In the genomic region with DNA sequence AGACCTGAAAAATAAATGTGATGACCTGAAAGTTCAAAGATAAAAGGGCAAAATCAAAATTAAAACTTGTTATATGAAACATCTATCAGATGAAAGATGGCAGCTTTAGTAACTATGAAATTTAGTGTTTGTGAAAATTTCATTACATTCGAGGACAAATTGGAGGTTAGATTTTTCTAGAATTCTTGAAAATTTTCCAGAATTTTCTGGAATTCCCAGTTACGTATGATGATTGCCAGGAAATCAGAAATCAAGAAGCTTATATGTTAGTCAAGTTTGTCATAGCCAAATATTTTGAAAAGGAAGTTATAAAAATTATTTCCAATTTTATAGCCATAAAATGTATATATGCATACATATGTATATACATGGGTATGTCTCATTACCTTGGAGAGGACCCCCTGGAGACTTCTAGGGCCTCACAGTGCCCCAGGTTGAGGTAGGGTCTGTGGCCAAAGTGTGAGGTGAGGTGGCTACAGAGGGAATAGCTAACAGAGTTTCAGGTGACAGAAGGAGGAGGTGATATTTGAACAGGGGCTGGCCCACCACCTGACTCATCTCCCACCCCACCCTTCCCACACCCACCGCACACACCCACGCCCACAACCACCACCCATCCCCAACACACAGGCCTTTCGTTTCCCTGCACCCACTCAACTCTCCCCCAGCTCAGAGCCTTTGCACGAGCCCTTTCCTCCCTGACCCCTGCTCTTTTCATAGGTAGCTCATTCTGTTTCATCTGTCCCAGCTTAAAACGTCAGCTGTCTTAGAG, we compare ENCODE assay signal across 1 cellular context.
TF ChIP-seq lines count a peak whose summit lies in the region.

No MANE protein-coding gene starts in this region.

TF ChIP-seq in GM23338, 12 proteins besides CTCF, POLR2A, EP300 and RAD21:
- no peak for TF ChIP-seq JUNB (IDR thresholded peaks at IDR 0.05; ENCODE audit: unreplicated experiment)
- TF ChIP-seq STAT1 (IDR thresholded peaks at IDR 0.05; ENCODE audit: unreplicated experiment) = no peak
- no peak for TF ChIP-seq ZNF114 (CRISPR knock-in tag; IDR thresholded peaks at IDR 0.05)
- TF ChIP-seq, protein P1, sequence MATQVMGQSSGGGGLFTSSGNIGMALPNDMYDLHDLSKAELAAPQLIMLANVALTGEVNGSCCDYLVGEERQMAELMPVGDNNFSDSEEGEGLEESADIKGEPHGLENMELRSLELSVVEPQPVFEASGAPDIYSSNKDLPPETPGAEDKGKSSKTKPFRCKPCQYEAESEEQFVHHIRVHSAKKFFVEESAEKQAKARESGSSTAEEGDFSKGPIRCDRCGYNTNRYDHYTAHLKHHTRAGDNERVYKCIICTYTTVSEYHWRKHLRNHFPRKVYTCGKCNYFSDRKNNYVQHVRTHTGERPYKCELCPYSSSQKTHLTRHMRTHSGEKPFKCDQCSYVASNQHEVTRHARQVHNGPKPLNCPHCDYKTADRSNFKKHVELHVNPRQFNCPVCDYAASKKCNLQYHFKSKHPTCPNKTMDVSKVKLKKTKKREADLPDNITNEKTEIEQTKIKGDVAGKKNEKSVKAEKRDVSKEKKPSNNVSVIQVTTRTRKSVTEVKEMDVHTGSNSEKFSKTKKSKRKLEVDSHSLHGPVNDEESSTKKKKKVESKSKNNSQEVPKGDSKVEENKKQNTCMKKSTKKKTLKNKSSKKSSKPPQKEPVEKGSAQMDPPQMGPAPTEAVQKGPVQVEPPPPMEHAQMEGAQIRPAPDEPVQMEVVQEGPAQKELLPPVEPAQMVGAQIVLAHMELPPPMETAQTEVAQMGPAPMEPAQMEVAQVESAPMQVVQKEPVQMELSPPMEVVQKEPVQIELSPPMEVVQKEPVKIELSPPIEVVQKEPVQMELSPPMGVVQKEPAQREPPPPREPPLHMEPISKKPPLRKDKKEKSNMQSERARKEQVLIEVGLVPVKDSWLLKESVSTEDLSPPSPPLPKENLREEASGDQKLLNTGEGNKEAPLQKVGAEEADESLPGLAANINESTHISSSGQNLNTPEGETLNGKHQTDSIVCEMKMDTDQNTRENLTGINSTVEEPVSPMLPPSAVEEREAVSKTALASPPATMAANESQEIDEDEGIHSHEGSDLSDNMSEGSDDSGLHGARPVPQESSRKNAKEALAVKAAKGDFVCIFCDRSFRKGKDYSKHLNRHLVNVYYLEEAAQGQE (IDR thresholded peaks at IDR 0.05; ENCODE audit: unreplicated experiment) = no peak
- no peak for TF ChIP-seq NANOG (IDR thresholded peaks at IDR 0.05; ENCODE audit: borderline replicate concordance)
- no peak for TF ChIP-seq EZH2 (IDR thresholded peaks at IDR 0.05; ENCODE audit: low read depth, unreplicated experiment)
- TF ChIP-seq, protein P2, sequence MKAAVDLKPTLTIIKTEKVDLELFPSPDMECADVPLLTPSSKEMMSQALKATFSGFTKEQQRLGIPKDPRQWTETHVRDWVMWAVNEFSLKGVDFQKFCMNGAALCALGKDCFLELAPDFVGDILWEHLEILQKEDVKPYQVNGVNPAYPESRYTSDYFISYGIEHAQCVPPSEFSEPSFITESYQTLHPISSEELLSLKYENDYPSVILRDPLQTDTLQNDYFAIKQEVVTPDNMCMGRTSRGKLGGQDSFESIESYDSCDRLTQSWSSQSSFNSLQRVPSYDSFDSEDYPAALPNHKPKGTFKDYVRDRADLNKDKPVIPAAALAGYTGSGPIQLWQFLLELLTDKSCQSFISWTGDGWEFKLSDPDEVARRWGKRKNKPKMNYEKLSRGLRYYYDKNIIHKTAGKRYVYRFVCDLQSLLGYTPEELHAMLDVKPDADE (IDR thresholded peaks at IDR 0.05) = no peak
- no peak for TF ChIP-seq EZH2phosphoT487 (IDR thresholded peaks at IDR 0.05; ENCODE audit: unreplicated experiment)
- no peak for TF ChIP-seq ZNF331 (CRISPR knock-in tag; IDR thresholded peaks at IDR 0.05; ENCODE audit: low read depth)
- no peak for TF ChIP-seq CREB1 (CRISPR knock-in tag; IDR thresholded peaks at IDR 0.05; ENCODE audit: low read depth)
- TF ChIP-seq, protein P3, sequence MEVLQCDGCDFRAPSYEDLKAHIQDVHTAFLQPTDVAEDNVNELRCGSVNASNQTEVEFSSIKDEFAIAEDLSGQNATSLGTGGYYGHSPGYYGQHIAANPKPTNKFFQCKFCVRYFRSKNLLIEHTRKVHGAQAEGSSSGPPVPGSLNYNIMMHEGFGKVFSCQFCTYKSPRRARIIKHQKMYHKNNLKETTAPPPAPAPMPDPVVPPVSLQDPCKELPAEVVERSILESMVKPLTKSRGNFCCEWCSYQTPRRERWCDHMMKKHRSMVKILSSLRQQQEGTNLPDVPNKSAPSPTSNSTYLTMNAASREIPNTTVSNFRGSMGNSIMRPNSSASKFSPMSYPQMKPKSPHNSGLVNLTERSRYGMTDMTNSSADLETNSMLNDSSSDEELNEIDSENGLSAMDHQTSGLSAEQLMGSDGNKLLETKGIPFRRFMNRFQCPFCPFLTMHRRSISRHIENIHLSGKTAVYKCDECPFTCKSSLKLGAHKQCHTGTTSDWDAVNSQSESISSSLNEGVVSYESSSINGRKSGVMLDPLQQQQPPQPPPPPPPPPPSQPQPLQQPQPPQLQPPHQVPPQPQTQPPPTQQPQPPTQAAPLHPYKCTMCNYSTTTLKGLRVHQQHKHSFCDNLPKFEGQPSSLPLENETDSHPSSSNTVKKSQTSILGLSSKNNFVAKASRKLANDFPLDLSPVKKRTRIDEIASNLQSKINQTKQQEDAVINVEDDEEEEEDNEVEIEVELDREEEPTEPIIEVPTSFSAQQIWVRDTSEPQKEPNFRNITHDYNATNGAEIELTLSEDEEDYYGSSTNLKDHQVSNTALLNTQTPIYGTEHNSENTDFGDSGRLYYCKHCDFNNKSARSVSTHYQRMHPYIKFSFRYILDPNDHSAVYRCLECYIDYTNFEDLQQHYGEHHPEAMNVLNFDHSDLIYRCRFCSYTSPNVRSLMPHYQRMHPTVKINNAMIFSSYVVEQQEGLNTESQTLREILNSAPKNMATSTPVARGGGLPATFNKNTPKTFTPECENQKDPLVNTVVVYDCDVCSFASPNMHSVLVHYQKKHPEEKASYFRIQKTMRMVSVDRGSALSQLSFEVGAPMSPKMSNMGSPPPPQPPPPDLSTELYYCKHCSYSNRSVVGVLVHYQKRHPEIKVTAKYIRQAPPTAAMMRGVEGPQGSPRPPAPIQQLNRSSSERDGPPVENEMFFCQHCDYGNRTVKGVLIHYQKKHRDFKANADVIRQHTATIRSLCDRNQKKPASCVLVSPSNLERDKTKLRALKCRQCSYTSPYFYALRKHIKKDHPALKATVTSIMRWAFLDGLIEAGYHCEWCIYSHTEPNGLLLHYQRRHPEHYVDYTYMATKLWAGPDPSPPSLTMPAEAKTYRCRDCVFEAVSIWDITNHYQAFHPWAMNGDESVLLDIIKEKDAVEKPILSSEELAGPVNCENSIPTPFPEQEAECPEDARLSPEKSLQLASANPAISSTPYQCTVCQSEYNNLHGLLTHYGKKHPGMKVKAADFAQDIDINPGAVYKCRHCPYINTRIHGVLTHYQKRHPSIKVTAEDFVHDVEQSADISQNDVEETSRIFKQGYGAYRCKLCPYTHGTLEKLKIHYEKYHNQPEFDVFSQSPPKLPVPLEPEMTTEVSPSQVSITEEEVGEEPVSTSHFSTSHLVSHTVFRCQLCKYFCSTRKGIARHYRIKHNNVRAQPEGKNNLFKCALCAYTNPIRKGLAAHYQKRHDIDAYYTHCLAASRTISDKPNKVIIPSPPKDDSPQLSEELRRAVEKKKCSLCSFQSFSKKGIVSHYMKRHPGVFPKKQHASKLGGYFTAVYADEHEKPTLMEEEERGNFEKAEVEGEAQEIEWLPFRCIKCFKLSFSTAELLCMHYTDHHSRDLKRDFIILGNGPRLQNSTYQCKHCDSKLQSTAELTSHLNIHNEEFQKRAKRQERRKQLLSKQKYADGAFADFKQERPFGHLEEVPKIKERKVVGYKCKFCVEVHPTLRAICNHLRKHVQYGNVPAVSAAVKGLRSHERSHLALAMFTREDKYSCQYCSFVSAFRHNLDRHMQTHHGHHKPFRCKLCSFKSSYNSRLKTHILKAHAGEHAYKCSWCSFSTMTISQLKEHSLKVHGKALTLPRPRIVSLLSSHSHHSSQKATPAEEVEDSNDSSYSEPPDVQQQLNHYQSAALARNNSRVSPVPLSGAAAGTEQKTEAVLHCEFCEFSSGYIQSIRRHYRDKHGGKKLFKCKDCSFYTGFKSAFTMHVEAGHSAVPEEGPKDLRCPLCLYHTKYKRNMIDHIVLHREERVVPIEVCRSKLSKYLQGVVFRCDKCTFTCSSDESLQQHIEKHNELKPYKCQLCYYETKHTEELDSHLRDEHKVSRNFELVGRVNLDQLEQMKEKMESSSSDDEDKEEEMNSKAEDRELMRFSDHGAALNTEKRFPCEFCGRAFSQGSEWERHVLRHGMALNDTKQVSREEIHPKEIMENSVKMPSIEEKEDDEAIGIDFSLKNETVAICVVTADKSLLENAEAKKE (CRISPR knock-in tag; IDR thresholded peaks at IDR 0.05) = no peak
- no peak for TF ChIP-seq POLR2AphosphoS5 (IDR thresholded peaks at IDR 0.05; ENCODE audit: low read depth)
TF ChIP-seq in GM23338: peak in this region for 0.
